In genomic region chr6:91560409-91560808, GRCh38 we compare ENCODE assay signal across 8 cellular contexts.
"Had no signal": no experiment of that assay in that cellular context is flagged by ENCODE, and none has a peak within 500 bp of the region (broad histone marks: within the 10 kb centered on the region; RNA-seq: fewer than 3 reads in every experiment).

No MANE protein-coding gene starts in this region.

- H3K27me3 Mint-ChIP-seq: IgD-negative memory B cell had no signal

- ATAC-seq: HepG2, K562 had no signal

- H3K27ac ChIP-seq: HL-60, KMS-11 had no signal

- H3K36me3 Mint-ChIP-seq: IgD-negative memory B cell had no signal

- H3K4me1 Mint-ChIP-seq: IgD-negative memory B cell had no signal

- H3K27ac Mint-ChIP-seq: IgD-negative memory B cell had no signal

- H3K4me3 Mint-ChIP-seq: IgD-negative memory B cell had no signal

- H3K4me3 ChIP-seq: K562 had no signal

- DNase-seq: IMR-90, KBM-7, KG1 had no signal
